In the genomic region with DNA sequence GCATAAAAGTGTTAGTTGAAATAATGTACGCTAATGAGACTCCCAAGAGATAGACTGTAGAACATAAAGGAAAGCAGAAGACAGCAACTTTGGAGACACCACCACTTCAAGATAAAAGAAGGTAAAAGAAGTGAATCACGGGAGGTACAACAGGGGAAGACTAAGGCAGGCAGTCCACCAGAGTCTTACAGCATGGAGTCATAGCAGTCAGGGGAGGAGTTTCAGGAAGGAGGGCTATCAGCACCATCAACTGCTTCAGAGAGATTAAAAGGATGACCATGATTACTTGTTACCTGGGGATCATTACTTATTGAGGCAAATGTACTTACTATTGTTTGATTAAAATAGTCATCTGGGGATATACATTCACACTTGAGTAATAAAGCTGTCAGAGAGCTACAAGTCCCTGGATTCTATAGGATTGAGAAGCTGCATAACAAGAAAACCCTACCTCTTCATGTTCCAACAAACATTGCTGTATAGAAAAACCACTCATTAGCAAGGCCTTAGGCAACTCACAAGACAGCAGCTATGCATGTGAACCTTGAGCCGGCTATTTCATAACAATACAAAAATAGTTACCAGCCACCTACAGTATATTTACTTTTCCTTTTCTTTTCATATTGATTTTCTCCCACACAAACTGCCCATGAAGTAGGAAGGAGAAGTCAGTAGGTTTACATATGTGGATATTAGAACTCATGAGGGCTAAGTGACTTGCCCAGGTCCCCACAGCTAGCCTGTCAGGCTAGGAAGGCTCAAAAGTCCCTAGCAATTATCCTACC, we compare ENCODE assay signal across 1 cellular context.
TF ChIP-seq lines count a peak whose summit lies in the region.

No MANE protein-coding gene starts in this region.

TF ChIP-seq in HepG2, 621 proteins besides CTCF, POLR2A, EP300 and RAD21 (continued from another document and continues in another):
- TF ChIP-seq, protein P1, sequence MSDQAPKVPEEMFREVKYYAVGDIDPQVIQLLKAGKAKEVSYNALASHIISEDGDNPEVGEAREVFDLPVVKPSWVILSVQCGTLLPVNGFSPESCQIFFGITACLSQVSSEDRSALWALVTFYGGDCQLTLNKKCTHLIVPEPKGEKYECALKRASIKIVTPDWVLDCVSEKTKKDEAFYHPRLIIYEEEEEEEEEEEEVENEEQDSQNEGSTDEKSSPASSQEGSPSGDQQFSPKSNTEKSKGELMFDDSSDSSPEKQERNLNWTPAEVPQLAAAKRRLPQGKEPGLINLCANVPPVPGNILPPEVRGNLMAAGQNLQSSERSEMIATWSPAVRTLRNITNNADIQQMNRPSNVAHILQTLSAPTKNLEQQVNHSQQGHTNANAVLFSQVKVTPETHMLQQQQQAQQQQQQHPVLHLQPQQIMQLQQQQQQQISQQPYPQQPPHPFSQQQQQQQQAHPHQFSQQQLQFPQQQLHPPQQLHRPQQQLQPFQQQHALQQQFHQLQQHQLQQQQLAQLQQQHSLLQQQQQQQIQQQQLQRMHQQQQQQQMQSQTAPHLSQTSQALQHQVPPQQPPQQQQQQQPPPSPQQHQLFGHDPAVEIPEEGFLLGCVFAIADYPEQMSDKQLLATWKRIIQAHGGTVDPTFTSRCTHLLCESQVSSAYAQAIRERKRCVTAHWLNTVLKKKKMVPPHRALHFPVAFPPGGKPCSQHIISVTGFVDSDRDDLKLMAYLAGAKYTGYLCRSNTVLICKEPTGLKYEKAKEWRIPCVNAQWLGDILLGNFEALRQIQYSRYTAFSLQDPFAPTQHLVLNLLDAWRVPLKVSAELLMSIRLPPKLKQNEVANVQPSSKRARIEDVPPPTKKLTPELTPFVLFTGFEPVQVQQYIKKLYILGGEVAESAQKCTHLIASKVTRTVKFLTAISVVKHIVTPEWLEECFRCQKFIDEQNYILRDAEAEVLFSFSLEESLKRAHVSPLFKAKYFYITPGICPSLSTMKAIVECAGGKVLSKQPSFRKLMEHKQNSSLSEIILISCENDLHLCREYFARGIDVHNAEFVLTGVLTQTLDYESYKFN (CRISPR knock-in tag; conservative IDR thresholded peaks at IDR 0.05): peak; percentile 91
- TF ChIP-seq ZNF124 (CRISPR knock-in tag; IDR thresholded peaks at IDR 0.05): peak; percentile 95; the same call in 1 of the 2 replicates
- no peak for TF ChIP-seq CHCHD3 (CRISPR knock-in tag; IDR thresholded peaks at IDR 0.05)
- no peak for TF ChIP-seq ZNF296 (CRISPR knock-in tag; conservative IDR thresholded peaks at IDR 0.05)
- TF ChIP-seq STAT5B (CRISPR knock-in tag; IDR thresholded peaks at IDR 0.05): no peak
- no peak for TF ChIP-seq HOXA9 (CRISPR knock-in tag; IDR thresholded peaks at IDR 0.05; ENCODE audit: borderline replicate concordance)
- TF ChIP-seq, protein P2, sequence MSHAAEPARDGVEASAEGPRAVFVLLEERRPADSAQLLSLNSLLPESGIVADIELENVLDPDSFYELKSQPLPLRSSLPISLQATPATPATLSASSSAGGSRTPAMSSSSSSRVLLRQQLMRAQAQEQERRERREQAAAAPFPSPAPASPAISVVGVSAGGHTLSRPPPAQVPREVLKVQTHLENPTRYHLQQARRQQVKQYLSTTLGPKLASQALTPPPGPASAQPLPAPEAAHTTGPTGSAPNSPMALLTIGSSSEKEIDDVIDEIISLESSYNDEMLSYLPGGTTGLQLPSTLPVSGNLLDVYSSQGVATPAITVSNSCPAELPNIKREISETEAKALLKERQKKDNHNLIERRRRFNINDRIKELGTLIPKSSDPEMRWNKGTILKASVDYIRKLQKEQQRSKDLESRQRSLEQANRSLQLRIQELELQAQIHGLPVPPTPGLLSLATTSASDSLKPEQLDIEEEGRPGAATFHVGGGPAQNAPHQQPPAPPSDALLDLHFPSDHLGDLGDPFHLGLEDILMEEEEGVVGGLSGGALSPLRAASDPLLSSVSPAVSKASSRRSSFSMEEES (CRISPR knock-in tag; IDR thresholded peaks at IDR 0.05): peak; percentile 80
- TF ChIP-seq, protein P3, sequence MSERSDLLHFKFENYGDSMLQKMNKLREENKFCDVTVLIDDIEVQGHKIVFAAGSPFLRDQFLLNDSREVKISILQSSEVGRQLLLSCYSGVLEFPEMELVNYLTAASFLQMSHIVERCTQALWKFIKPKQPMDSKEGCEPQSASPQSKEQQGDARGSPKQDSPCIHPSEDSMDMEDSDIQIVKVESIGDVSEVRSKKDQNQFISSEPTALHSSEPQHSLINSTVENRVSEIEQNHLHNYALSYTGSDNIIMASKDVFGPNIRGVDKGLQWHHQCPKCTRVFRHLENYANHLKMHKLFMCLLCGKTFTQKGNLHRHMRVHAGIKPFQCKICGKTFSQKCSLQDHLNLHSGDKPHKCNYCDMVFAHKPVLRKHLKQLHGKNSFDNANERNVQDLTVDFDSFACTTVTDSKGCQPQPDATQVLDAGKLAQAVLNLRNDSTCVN (CRISPR knock-in tag; IDR thresholded peaks at IDR 0.05; ENCODE audit: borderline replicate concordance): no peak
- TF ChIP-seq ZNF292 (CRISPR knock-in tag; IDR thresholded peaks at IDR 0.05; ENCODE audit: borderline replicate concordance, low read depth): 0 out of 2 replicates have a peak, but pooled peaks have one; percentile 19
- TF ChIP-seq MBD4 (IDR thresholded peaks at IDR 0.05; ENCODE audit: borderline replicate concordance, low read length): peak; percentile 85; the same call in 1 of the 2 replicates
- TF ChIP-seq, protein P4, sequence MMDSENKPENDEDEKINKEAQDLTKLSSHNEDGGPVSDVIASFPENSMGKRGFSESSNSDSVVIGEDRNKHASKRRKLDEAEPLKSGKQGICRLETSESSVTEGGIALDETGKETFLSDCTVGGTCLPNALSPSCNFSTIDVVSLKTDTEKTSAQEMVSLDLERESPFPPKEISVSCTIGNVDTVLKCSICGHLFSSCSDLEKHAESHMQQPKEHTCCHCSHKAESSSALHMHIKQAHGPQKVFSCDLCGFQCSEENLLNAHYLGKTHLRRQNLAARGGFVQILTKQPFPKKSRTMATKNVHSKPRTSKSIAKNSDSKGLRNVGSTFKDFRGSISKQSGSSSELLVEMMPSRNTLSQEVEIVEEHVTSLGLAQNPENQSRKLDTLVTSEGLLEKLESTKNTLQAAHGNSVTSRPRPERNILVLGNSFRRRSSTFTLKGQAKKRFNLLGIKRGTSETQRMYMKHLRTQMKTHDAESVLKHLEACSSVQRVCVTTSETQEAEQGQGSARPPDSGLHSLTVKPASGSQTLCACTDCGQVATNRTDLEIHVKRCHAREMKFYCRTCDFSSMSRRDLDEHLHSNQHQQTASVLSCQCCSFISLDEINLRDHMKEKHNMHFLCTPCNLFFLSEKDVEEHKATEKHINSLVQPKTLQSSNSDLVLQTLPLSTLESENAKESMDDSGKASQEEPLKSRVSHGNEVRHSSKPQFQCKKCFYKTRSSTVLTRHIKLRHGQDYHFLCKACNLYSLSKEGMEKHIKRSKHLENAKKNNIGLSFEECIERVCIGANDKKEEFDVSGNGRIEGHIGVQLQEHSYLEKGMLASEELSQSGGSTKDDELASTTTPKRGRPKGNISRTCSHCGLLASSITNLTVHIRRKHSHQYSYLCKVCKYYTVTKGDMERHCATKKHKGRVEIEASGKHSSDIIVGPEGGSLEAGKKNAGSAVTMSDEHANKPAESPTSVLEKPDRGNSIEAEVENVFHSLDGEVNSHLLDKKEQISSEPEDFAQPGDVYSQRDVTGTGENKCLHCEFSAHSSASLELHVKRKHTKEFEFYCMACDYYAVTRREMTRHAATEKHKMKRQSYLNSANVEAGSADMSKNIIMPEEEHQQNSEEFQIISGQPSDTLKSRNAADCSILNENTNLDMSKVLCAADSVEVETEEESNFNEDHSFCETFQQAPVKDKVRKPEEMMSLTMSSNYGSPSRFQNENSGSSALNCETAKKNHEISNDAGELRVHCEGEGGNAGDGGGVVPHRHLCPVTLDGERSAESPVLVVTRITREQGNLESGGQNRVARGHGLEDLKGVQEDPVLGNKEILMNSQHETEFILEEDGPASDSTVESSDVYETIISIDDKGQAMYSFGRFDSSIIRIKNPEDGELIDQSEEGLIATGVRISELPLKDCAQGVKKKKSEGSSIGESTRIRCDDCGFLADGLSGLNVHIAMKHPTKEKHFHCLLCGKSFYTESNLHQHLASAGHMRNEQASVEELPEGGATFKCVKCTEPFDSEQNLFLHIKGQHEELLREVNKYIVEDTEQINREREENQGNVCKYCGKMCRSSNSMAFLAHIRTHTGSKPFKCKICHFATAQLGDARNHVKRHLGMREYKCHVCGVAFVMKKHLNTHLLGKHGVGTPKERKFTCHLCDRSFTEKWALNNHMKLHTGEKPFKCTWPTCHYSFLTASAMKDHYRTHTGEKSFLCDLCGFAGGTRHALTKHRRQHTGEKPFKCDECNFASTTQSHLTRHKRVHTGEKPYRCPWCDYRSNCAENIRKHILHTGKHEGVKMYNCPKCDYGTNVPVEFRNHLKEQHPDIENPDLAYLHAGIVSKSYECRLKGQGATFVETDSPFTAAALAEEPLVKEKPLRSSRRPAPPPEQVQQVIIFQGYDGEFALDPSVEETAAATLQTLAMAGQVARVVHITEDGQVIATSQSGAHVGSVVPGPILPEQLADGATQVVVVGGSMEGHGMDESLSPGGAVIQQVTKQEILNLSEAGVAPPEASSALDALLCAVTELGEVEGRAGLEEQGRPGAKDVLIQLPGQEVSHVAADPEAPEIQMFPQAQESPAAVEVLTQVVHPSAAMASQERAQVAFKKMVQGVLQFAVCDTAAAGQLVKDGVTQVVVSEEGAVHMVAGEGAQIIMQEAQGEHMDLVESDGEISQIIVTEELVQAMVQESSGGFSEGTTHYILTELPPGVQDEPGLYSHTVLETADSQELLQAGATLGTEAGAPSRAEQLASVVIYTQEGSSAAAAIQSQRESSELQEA (CRISPR knock-in tag; IDR thresholded peaks at IDR 0.05; ENCODE audit: not compliant biosample characterization): no peak
- TF ChIP-seq ADNP (CRISPR knock-in tag; IDR thresholded peaks at IDR 0.05): no peak
- 0 out of 2 replicates have a peak, but pooled peaks have one; percentile 44 for TF ChIP-seq SNAPC2 (CRISPR knock-in tag; IDR thresholded peaks at IDR 0.05)
- peak; percentile 77; the same call in 1 of the 2 replicates for TF ChIP-seq ZNF331 (CRISPR knock-in tag; IDR thresholded peaks at IDR 0.05)
- TF ChIP-seq ZSCAN5A (CRISPR knock-in tag; IDR thresholded peaks at IDR 0.05; ENCODE audit: borderline replicate concordance): 0 out of 2 replicates have a peak, but pooled peaks have one; percentile 33
- TF ChIP-seq HNF4A (CRISPR knock-in tag; IDR thresholded peaks at IDR 0.05): peak; percentile 98
- TF ChIP-seq, protein P5, sequence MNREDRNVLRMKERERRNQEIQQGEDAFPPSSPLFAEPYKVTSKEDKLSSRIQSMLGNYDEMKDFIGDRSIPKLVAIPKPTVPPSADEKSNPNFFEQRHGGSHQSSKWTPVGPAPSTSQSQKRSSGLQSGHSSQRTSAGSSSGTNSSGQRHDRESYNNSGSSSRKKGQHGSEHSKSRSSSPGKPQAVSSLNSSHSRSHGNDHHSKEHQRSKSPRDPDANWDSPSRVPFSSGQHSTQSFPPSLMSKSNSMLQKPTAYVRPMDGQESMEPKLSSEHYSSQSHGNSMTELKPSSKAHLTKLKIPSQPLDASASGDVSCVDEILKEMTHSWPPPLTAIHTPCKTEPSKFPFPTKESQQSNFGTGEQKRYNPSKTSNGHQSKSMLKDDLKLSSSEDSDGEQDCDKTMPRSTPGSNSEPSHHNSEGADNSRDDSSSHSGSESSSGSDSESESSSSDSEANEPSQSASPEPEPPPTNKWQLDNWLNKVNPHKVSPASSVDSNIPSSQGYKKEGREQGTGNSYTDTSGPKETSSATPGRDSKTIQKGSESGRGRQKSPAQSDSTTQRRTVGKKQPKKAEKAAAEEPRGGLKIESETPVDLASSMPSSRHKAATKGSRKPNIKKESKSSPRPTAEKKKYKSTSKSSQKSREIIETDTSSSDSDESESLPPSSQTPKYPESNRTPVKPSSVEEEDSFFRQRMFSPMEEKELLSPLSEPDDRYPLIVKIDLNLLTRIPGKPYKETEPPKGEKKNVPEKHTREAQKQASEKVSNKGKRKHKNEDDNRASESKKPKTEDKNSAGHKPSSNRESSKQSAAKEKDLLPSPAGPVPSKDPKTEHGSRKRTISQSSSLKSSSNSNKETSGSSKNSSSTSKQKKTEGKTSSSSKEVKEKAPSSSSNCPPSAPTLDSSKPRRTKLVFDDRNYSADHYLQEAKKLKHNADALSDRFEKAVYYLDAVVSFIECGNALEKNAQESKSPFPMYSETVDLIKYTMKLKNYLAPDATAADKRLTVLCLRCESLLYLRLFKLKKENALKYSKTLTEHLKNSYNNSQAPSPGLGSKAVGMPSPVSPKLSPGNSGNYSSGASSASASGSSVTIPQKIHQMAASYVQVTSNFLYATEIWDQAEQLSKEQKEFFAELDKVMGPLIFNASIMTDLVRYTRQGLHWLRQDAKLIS (CRISPR knock-in tag; IDR thresholded peaks at IDR 0.05): no peak
- peak; percentile 64; the same call in 1 of the 2 replicates for TF ChIP-seq HNF1A (IDR thresholded peaks at IDR 0.05; ENCODE audit: low read depth)
- no peak for TF ChIP-seq HNF1A (CRISPR knock-in tag; IDR thresholded peaks at IDR 0.05; ENCODE audit: borderline replicate concordance)
- TF ChIP-seq ZNF335 (CRISPR knock-in tag; IDR thresholded peaks at IDR 0.05): no peak
- TF ChIP-seq POLR2G (IDR thresholded peaks at IDR 0.05; ENCODE audit: low read depth, low read length): no peak
